ENCODE assay signal across 18 cellular contexts in genomic region chr22:48426466-48427380, GRCh38.
DNase-seq lines count a peak whose midpoint lies in the region; ATAC-seq, FAIRE-seq and TF ChIP-seq lines count a peak whose summit lies in the region.
"Had no signal": no experiment of that assay in that cellular context is flagged by ENCODE, and none has a peak within 500 bp of the region (broad histone marks: within the 10 kb centered on the region; RNA-seq: fewer than 3 reads in every experiment).

No MANE protein-coding gene starts in this region.

- 30% methylated on average over 2 of the region's 18 CpGs for WGBS in right lobe of liver (ENCODE audit: insufficient coverage, low coverage, low lambda C conversion rate, missing lambda C conversion rate)
- 33% methylated on average over 6 of the region's 18 CpGs for whole genome bisulfite sequencing in HepG2 (ENCODE audit: low lambda C conversion rate)

- ATAC-seq in right lobe of liver (no peak), HepG2 (no peak), upper lobe of right lung (no peak), GM21529 (IDR thresholded peaks at IDR 0.05; ENCODE audit: unreplicated experiment) (no peak)
- ATAC-seq: GM12878, HCT116 had no signal

- FAIRE-seq in HepG2 (lab: Jason Lieb, UNC) (no peak), bronchial epithelial cell (lab: Jason Lieb, UNC) (peak; percentile 81), H54 (lab: Jason Lieb, UNC) (no peak)
- FAIRE-seq: A204.1, GM12878, GM18507 had no signal

- H3K27me3 ChIP-seq in right lobe of liver (no peaks in the 10 kb centered on the region), HepG2 (ENCODE audit: control insufficient read depth in 1 of 2, insufficient read depth in 2 of 2, low read length in 2 of 2) (peaks cover 12 to 80% of the 10 kb centered on the region in 2 experiments; a peak in 4 of 5 replicates), bronchial epithelial cell (ENCODE audit: control insufficient read depth, insufficient read depth, low read length) (no peaks in the 10 kb centered on the region), upper lobe of right lung (no peaks in the 10 kb centered on the region)

- H3K4me3 ChIP-seq in right lobe of liver (no peak overlapping the region), HepG2 (replicated peaks in 1 of 3; ENCODE audit: insufficient read depth in 1 of 3, low read depth in 2 of 3, low read length in 3 of 3) (no peak overlapping the region), bronchial epithelial cell (ENCODE audit: low read depth, low read length) (no peak overlapping the region), upper lobe of right lung (no peak overlapping the region)
- H3K4me3 ChIP-seq: GM12878 had no signal

- H3K4me2 ChIP-seq in HepG2 (ENCODE audit: low read depth, low read length) = no peak overlapping the region

- TF ChIP-seq EP300 in HepG2 (IDR thresholded peaks at IDR 0.05; ENCODE audit: low read depth in 2 of 2, low read length in 2 of 2) (no peak), HepG2 (CRISPR knock-in tag; IDR thresholded peaks at IDR 0.05; ENCODE audit: borderline replicate concordance) (no peak)

- POLR2A ChIA-PET in HepG2 (lab: Yijun Ruan, JAX) = no interaction called here

- H3K9me3 ChIP-seq in right lobe of liver = no peaks in the 10 kb centered on the region
- no peaks in the 10 kb centered on the region for H3K9me3 ChIP-seq in HepG2 (ENCODE audit: low read length)
- H3K9me3 ChIP-seq in upper lobe of right lung = no peaks in the 10 kb centered on the region

- H3K4me1 ChIP-seq in right lobe of liver (no peaks in the 10 kb centered on the region), HepG2 (ENCODE audit: insufficient read depth, low read length) (no peaks in the 10 kb centered on the region), upper lobe of right lung (no peaks in the 10 kb centered on the region)

- H3K79me2 ChIP-seq in HepG2 (ENCODE audit: insufficient read depth, low read length) = no peaks in the 10 kb centered on the region

- no peak overlapping the region for H3K9ac ChIP-seq in HepG2 (ENCODE audit: insufficient read depth, low read depth, low read length)

- DNase-seq in right lobe of liver (peak in 2 of 3 donors; percentile 35 to 47), HepG2 (ENCODE audit: low spot score) (no peak), bronchial epithelial cell (ENCODE audit: low read depth) (no peak), mesenteric fat pad (ENCODE audit: low spot score) (peak; percentile 60), upper lobe of right lung (peak; percentile 42), H54 (ENCODE audit: insufficient read length, low spot score) (no peak)
- DNase-seq in activated naive CD4-positive, alpha-beta T cell (lab: John Stamatoyannopoulos, UW) = no peak
- DNase-seq: C1 segment of cervical spinal cord; Calu3; CD4-positive, alpha-beta T cell; DMS 273 treated with DMSO at 0.1 percent for 48 hours; GOT3 had no signal

- H4K20me1 ChIP-seq in HepG2 (ENCODE audit: insufficient read depth, low read length) = 0 out of 2 replicates have a peak, but pooled peaks cover 6% of the 10 kb centered on the region

- TF ChIP-seq RAD21 in HepG2 (CRISPR knock-in tag; IDR thresholded peaks at IDR 0.05) = no peak

- no TSS peak for BruUV-seq in HepG2 (replicated peaks; lab: Mats Ljungman, UMichigan)

- H3K36me3 ChIP-seq in right lobe of liver (no peaks in the 10 kb centered on the region), HepG2 (replicated peaks in 1 of 2; ENCODE audit: control insufficient read depth in 1 of 2, insufficient read depth in 2 of 2, low read length in 2 of 2) (no peaks in the 10 kb centered on the region), bronchial epithelial cell (ENCODE audit: control insufficient read depth, insufficient read depth, low read length) (no peaks in the 10 kb centered on the region), upper lobe of right lung (no peaks in the 10 kb centered on the region)

- H3K27ac ChIP-seq in right lobe of liver = no peak overlapping the region
- H3K27ac ChIP-seq in HepG2 (ENCODE audit: extremely low read length, insufficient read depth, low read length) = no peak overlapping the region
- H3K27ac ChIP-seq in upper lobe of right lung = no peak overlapping the region
- H3K27ac ChIP-seq: HL-60 had no signal

- no peak for TF ChIP-seq POLR2A in right lobe of liver (IDR thresholded peaks at IDR 0.05)
- TF ChIP-seq POLR2A in HepG2 (IDR thresholded peaks at IDR 0.05; ENCODE audit: insufficient read depth in 1 of 2, low read depth in 2 of 2, low read length in 2 of 2) = no peak
- TF ChIP-seq POLR2A in H54 (IDR thresholded peaks at IDR 0.05; ENCODE audit: low read depth, low read length) = no peak

- CTCF ChIA-PET in HepG2 (lab: Yijun Ruan, JAX; ENCODE audit: low intra/inter-chr PET ratio, low total read pairs) = no interaction called here

- in situ Hi-C loops in HepG2 (cut with HindIII; ENCODE audit: extremely low pct_ligation_motif_present, low pct_unique_long_range_greater_than_20kb) = no loop called here

- no peak for TF ChIP-seq CTCF in right lobe of liver (IDR thresholded peaks at IDR 0.05)
- no peak for TF ChIP-seq CTCF in HepG2 (CRISPR knock-in tag; IDR thresholded peaks at IDR 0.05)
- no peak for TF ChIP-seq CTCF in bronchial epithelial cell (IDR thresholded peaks at IDR 0.05; ENCODE audit: insufficient read depth, low read length, severe bottlenecking)
- TF ChIP-seq CTCF in upper lobe of right lung (IDR thresholded peaks at IDR 0.05) = no peak

- intact Hi-C loops in right lobe of liver (cut with DNase I) = no loop called here
- intact Hi-C loops in HepG2 (cut with micrococcal nuclease; ENCODE audit: unreplicated experiment) = no loop called here
- intact Hi-C loops in upper lobe of right lung (cut with DNase I) = no loop called here

- H2AFZ ChIP-seq in HepG2 (ENCODE audit: low read length) = no peak overlapping the region

TF ChIP-seq in HepG2, 621 proteins besides CTCF, POLR2A, EP300 and RAD21 (continues in another document):
- TF ChIP-seq HDAC1 (CRISPR knock-in tag; IDR thresholded peaks at IDR 0.05) (no peak), ZNF501 (CRISPR knock-in tag; IDR thresholded peaks at IDR 0.05) (no peak), ZNF18 (CRISPR knock-in tag; IDR thresholded peaks at IDR 0.05; ENCODE audit: insufficient replicate concordance) (no peak), RFXAP (CRISPR knock-in tag; IDR thresholded peaks at IDR 0.05; ENCODE audit: borderline replicate concordance) (no peak), GATA4 (IDR thresholded peaks at IDR 0.05; ENCODE audit: borderline replicate concordance, low read depth) (no peak), TEAD2 (CRISPR knock-in tag; IDR thresholded peaks at IDR 0.05) (no peak), NKX3-1 (CRISPR knock-in tag; IDR thresholded peaks at IDR 0.05) (no peak), FOSL1 (CRISPR knock-in tag; IDR thresholded peaks at IDR 0.05; ENCODE audit: borderline replicate concordance) (no peak), ZNF598 (CRISPR knock-in tag; IDR thresholded peaks at IDR 0.05; ENCODE audit: borderline replicate concordance) (no peak)
- TF ChIP-seq, protein P1, sequence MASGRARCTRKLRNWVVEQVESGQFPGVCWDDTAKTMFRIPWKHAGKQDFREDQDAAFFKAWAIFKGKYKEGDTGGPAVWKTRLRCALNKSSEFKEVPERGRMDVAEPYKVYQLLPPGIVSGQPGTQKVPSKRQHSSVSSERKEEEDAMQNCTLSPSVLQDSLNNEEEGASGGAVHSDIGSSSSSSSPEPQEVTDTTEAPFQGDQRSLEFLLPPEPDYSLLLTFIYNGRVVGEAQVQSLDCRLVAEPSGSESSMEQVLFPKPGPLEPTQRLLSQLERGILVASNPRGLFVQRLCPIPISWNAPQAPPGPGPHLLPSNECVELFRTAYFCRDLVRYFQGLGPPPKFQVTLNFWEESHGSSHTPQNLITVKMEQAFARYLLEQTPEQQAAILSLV (CRISPR knock-in tag; IDR thresholded peaks at IDR 0.05; ENCODE audit: borderline replicate concordance) = no peak

Comparison
In these comparisons a context has a peak if more than half of its experiments do, and no peak if none do; other contexts are left out.
1. DNase-seq: peak in right lobe of liver (2 of 3), mesenteric fat pad (single experiment) and upper lobe of right lung (single experiment); none in HepG2 (single experiment), bronchial epithelial cell (single experiment), H54 (single experiment) and activated naive CD4-positive, alpha-beta T cell (0 of 4).